ENCODE assay signal across 8 cellular contexts in the genomic region with DNA sequence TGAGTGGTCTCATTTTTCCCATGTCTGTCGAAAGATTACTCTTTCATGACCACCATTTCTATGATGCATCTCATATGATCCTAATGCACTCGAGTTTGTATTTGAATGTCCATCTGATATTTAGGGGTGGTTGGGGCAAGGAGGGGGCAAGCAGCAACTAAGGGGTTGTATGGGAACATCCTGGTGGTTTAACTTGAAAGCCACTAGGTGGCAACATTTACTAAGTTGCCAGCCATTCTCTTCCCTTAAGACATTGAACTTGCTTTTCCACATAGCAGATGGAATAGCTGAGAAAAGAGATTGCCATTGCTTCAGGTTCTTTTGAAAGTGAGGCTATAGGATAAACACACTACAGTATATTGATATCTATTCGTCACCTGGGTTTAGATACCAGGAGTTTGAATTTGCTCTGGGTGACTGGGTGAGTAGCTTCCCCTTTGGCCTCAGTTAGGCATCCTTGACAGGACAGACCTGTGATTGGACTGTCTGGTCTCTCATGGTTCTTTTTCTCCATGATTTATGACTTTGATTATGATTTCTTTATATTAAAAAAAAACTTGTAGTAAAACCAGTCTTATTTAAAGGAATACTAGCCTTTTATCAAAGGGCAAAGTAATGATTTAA. TPM values are rescaled to one million over a fixed set of nuclear protein-coding genes. Genes with fewer than 3 reads are reported as not detected.
DNase-seq lines count a peak whose midpoint lies in the region; ATAC-seq and TF ChIP-seq lines count a peak whose summit lies in the region.

No MANE protein-coding gene starts in this region.

- no peak overlapping the region for H3K27ac ChIP-seq in esophagus squamous epithelium

- H3K4me3 Mint-ChIP-seq in neural crest cell = no peak overlapping the region
- H3K4me3 Mint-ChIP-seq in activated CD4-positive, alpha-beta T cell treated with anti-CD3 and anti-CD28 coated beads for 36 hours = no peak overlapping the region

- no peaks in the 10 kb centered on the region for H3K27me3 Mint-ChIP-seq in neural crest cell (ENCODE audit: low read depth)
- H3K27me3 Mint-ChIP-seq in activated CD4-positive, alpha-beta T cell treated with anti-CD3 and anti-CD28 coated beads for 36 hours = no peaks in the 10 kb centered on the region

- H3K4me3 ChIP-seq in esophagus squamous epithelium = no peak overlapping the region

- no peak for ATAC-seq in activated CD4-positive, alpha-beta T cell treated with anti-CD3 and anti-CD28 coated beads for 36 hours
- ATAC-seq in GM21825 (IDR thresholded peaks at IDR 0.05; ENCODE audit: unreplicated experiment) (no peak), GM19455 (IDR thresholded peaks at IDR 0.05; ENCODE audit: unreplicated experiment) (no peak)

- peak in 5 of 6 experiments; percentile 53 to 72 (median 55) for TF ChIP-seq CTCF in esophagus squamous epithelium (IDR thresholded peaks at IDR 0.05)
- peak; percentile 79 for TF ChIP-seq CTCF in neural crest cell (conservative IDR thresholded peaks at IDR 0.05)

- peak; percentile 33 for DNase-seq in DMS79 treated with DMSO at 0.1 percent for 48 hours (lab: John Stamatoyannopoulos, UW)
- DNase-seq in KBM-7 = peak; percentile 51
- DNase-seq in RPMI8226 = peak; percentile 24
- DNase-seq in esophagus squamous epithelium (lab: John Stamatoyannopoulos, UW) = no peak
- no peak for DNase-seq in neural crest cell (ENCODE audit: low read depth, low spot score)
- DNase-seq in activated CD4-positive, alpha-beta T cell treated with anti-CD3 and anti-CD28 coated beads for 36 hours = no peak

- H3K9me3 Mint-ChIP-seq in neural crest cell = no peaks in the 10 kb centered on the region
- H3K9me3 Mint-ChIP-seq in activated CD4-positive, alpha-beta T cell treated with anti-CD3 and anti-CD28 coated beads for 36 hours (ENCODE audit: low read depth) = no peaks in the 10 kb centered on the region

- peaks cover 0 to 42% (median 0%) of the 10 kb centered on the region in 3 donors for H3K36me3 ChIP-seq in esophagus squamous epithelium

- WGBS in esophagus squamous epithelium, 2 donors = 32 to 36% methylated on average over 3 of the region's 3 CpGs

- H3K9me3 ChIP-seq in esophagus squamous epithelium = no peaks in the 10 kb centered on the region

- POLR2A ChIA-PET in activated CD4-positive, alpha-beta T cell treated with anti-CD3 and anti-CD28 coated beads for 36 hours (lab: Charles Lee) = interaction anchor here (0.6 kb wide), 1 partner anchor 17 kb away, joined by 4 read pairs; no protein-coding TSS in a partner anchor

- intact Hi-C loops in esophagus squamous epithelium (cut with DNase I) = loop anchor here (10.0 kb wide), 2 partner anchors 369 to 459 kb away; no protein-coding TSS in a partner anchor
- intact Hi-C loops in activated CD4-positive, alpha-beta T cell treated with anti-CD3 and anti-CD28 coated beads for 36 hours (cut with DNase I, micrococcal nuclease) = loop anchor here in 1 of 2 experiments (1.0 to 2.0 kb wide), 2 partner anchors 369 to 453 kb away; no protein-coding TSS in a partner anchor

- H3K36me3 Mint-ChIP-seq in neural crest cell (ENCODE audit: low read depth) = no peaks in the 10 kb centered on the region
- H3K36me3 Mint-ChIP-seq in activated CD4-positive, alpha-beta T cell treated with anti-CD3 and anti-CD28 coated beads for 36 hours (ENCODE audit: low read depth) = peaks cover 11% of the 10 kb centered on the region

- H3K4me1 Mint-ChIP-seq in neural crest cell = peaks cover 4% of the 10 kb centered on the region
- peaks cover 18% of the 10 kb centered on the region for H3K4me1 Mint-ChIP-seq in activated CD4-positive, alpha-beta T cell treated with anti-CD3 and anti-CD28 coated beads for 36 hours

- no peak for TF ChIP-seq POLR2A in esophagus squamous epithelium (IDR thresholded peaks at IDR 0.05)

- in situ Hi-C loops in KBM-7 (cut with MboI; ENCODE audit: low pct_unique_long_range_greater_than_20kb, low sequenced_read_pairs) = no loop called here

- CTCF ChIA-PET in activated CD4-positive, alpha-beta T cell treated with anti-CD3 and anti-CD28 coated beads for 36 hours (lab: Charles Lee) = interaction anchor here (0.6 to 7.0 kb wide), 19 partner anchors 10 to 453 kb away, joined by 3 to 73 read pairs (median 3); no protein-coding TSS in a partner anchor

- no peak overlapping the region for H3K27ac Mint-ChIP-seq in neural crest cell (ENCODE audit: unreplicated experiment)
- H3K27ac Mint-ChIP-seq in activated CD4-positive, alpha-beta T cell treated with anti-CD3 and anti-CD28 coated beads for 36 hours = no peak overlapping the region

- H3K27me3 ChIP-seq in esophagus squamous epithelium = no peaks in the 10 kb centered on the region

- peaks cover 0 to 25% (median 0%) of the 10 kb centered on the region in 3 donors for H3K4me1 ChIP-seq in esophagus squamous epithelium

RNA-seq across cellular contexts. Expression of a gene that starts 32.4 kb away (rescaled TPM):
- total RNA-seq in esophagus squamous epithelium (10 to 100 TPM; 25.8 to 45.3 (median 34.1) TPM), neural crest cell (48.1 and 48.4 TPM in 2 replicates)
- 10 to 100 TPM; 40.2 to 43.1 TPM for total RNA-seq in activated CD4-positive, alpha-beta T cell treated with anti-CD3 and anti-CD28 coated beads for 36 hours

RNA-seq across cellular contexts. Expression of a gene that starts 54.9 kb away (rescaled TPM):
- total RNA-seq in esophagus squamous epithelium = 10 to 100 TPM; 10.5 to 34.9 (median 19.5) TPM
- total RNA-seq in neural crest cell = 141 and 147 TPM in 2 replicates
- 10 to 100 TPM; 75.0 to 78.0 TPM for total RNA-seq in activated CD4-positive, alpha-beta T cell treated with anti-CD3 and anti-CD28 coated beads for 36 hours

Comparison
In these comparisons a context has a peak if more than half of its experiments do, and no peak if none do; other contexts are left out.
1. DNase-seq: peak in DMS79 treated with DMSO at 0.1 percent for 48 hours (single experiment), KBM-7 (single experiment) and RPMI8226 (single experiment); none in esophagus squamous epithelium (single experiment), neural crest cell (single experiment) and activated CD4-positive, alpha-beta T cell treated with anti-CD3 and anti-CD28 coated beads for 36 hours (single experiment).